16 cellular contexts compared by ENCODE assay signal in genomic region chr6:134424795-134425163, GRCh38.
"Had no signal": no experiment of that assay in that cellular context is flagged by ENCODE, and none has a peak within 500 bp of the region (broad histone marks: within the 10 kb centered on the region; RNA-seq: fewer than 3 reads in every experiment).

No MANE protein-coding gene starts in this region.

- H3K27ac ChIP-seq: ascending aorta, prostate gland had no signal

- H3K4me1 ChIP-seq: prostate gland had no signal

- H3K4me3 Mint-ChIP-seq: activated CD4-positive, alpha-beta memory T cell treated with anti-CD3 and anti-CD28 coated beads for 36 hours; activated naive CD8-positive, alpha-beta T cell treated with anti-CD3 and anti-CD28 coated beads, Interleukin-2, amount 50 U/mL, for 24 hours; activated T-helper 1 cell treated with anti-CD3 and anti-CD28 coated beads, Interleukin-12 subunit alpha, Interleukin-12 subunit beta, Interleukin-2, Interleukin-4 antibody, amounts not matched to agents 30 ng/mL and 10 ng/mL and 1 ng/mL, durations not matched to agents 14 hours and 24 hours and 36 hours; natural killer cell treated with Interleukin-12 subunit alpha and Interleukin-12 subunit beta and Interleukin-15 and Interleukin-18, amount 100 ng/mL, for 72 hours; T-cell had no signal

- H3K36me3 Mint-ChIP-seq: activated CD4-positive, alpha-beta memory T cell treated with anti-CD3 and anti-CD28 coated beads for 36 hours; natural killer cell treated with Interleukin-12 subunit alpha and Interleukin-12 subunit beta and Interleukin-15 and Interleukin-18, amount 100 ng/mL, for 72 hours; T-cell had no signal

- DNase-seq: activated CD4-positive, alpha-beta memory T cell treated with anti-CD3 and anti-CD28 coated beads for 36 hours; activated CD4-positive, alpha-beta T cell treated with anti-CD3 and anti-CD28 coated beads for 1 hour; activated CD8-positive, alpha-beta memory T cell treated with anti-CD3 and anti-CD28 coated beads, Interleukin-2, amount 50 U/mL, for 4 hours; activated naive CD4-positive, alpha-beta T cell treated with Interleukin-2 at 50 U/mL for 16 hours; activated naive CD8-positive, alpha-beta T cell treated with anti-CD3 and anti-CD28 coated beads, Interleukin-2, amount 50 U/mL, for 24 hours; foreskin fibroblast; glutamatergic neuron; left ventricle myocardium superior; mesendoderm; right cardiac atrium; T-cell; T-helper 9 cell had no signal

- H3K27me3 Mint-ChIP-seq: activated CD4-positive, alpha-beta memory T cell treated with anti-CD3 and anti-CD28 coated beads for 36 hours; activated naive CD8-positive, alpha-beta T cell treated with anti-CD3 and anti-CD28 coated beads, Interleukin-2, amount 50 U/mL, for 24 hours; T-cell had no signal

- ATAC-seq: activated naive CD8-positive, alpha-beta T cell treated with anti-CD3 and anti-CD28 coated beads, Interleukin-2, amount 50 U/mL, for 24 hours; left ventricle myocardium superior; right cardiac atrium; T-cell had no signal

- H3K9me3 Mint-ChIP-seq: activated CD4-positive, alpha-beta memory T cell treated with anti-CD3 and anti-CD28 coated beads for 36 hours; activated naive CD8-positive, alpha-beta T cell treated with anti-CD3 and anti-CD28 coated beads, Interleukin-2, amount 50 U/mL, for 24 hours; natural killer cell treated with Interleukin-12 subunit alpha and Interleukin-12 subunit beta and Interleukin-15 and Interleukin-18, amount 100 ng/mL, for 72 hours; T-cell had no signal

- H3K36me3 ChIP-seq: ascending aorta, prostate gland had no signal

- H3K27ac Mint-ChIP-seq: activated CD4-positive, alpha-beta memory T cell treated with anti-CD3 and anti-CD28 coated beads for 36 hours; activated naive CD8-positive, alpha-beta T cell treated with anti-CD3 and anti-CD28 coated beads, Interleukin-2, amount 50 U/mL, for 24 hours; activated T-helper 1 cell treated with anti-CD3 and anti-CD28 coated beads, Interleukin-12 subunit alpha, Interleukin-12 subunit beta, Interleukin-2, Interleukin-4 antibody, amounts not matched to agents 30 ng/mL and 10 ng/mL and 1 ng/mL, durations not matched to agents 14 hours and 24 hours and 36 hours; T-cell had no signal

- H3K9me3 ChIP-seq: ascending aorta, prostate gland had no signal

- H3K4me3 ChIP-seq: ascending aorta, prostate gland had no signal

- H3K27me3 ChIP-seq: ascending aorta had no signal
